Comparison of ENCODE assay signal across 1 cellular context in the genomic region with DNA sequence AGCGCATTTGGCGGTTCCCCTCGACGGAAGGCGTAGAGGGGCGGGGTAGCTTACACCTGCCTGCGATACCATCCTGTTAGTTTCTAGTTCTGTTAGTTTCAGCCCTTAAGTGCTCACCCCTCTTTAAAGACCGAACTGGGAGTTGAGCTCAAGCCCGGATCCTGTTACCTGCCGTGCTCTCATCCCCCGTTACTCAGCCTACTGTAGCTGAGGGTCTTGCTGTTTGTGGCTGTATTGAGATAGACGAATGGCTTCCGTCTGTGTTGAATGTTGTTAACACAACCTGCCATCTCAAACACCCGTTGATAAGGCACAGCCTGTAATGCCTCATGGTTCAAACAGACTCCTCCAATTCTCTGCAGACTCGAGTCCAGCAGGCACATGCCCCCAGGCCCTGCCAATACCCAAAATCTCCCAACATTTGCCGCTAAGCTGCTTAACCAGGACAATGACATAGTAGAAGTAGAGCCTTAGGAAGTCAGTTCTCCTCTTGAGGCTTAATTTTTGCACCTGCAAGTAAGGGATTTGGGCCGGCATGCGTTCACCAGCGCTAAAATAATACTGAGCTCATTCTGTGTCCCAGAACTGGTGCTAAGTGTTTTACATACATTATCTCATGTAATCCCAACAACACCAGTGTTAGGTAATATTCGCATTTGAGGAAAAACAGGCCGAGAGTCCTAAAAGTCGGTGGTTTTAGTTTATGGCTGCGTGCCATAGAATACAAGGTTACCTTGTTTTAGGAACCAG.
A peak's percentile ranks its signal among the peaks of the same experiment; 100 is the strongest.
TF ChIP-seq lines count a peak whose summit lies in the region.

No MANE protein-coding gene starts in this region.

TF ChIP-seq in HepG2, 621 proteins besides CTCF, POLR2A, EP300 and RAD21 (continued from another document and continues in another):
- TF ChIP-seq, protein P1, sequence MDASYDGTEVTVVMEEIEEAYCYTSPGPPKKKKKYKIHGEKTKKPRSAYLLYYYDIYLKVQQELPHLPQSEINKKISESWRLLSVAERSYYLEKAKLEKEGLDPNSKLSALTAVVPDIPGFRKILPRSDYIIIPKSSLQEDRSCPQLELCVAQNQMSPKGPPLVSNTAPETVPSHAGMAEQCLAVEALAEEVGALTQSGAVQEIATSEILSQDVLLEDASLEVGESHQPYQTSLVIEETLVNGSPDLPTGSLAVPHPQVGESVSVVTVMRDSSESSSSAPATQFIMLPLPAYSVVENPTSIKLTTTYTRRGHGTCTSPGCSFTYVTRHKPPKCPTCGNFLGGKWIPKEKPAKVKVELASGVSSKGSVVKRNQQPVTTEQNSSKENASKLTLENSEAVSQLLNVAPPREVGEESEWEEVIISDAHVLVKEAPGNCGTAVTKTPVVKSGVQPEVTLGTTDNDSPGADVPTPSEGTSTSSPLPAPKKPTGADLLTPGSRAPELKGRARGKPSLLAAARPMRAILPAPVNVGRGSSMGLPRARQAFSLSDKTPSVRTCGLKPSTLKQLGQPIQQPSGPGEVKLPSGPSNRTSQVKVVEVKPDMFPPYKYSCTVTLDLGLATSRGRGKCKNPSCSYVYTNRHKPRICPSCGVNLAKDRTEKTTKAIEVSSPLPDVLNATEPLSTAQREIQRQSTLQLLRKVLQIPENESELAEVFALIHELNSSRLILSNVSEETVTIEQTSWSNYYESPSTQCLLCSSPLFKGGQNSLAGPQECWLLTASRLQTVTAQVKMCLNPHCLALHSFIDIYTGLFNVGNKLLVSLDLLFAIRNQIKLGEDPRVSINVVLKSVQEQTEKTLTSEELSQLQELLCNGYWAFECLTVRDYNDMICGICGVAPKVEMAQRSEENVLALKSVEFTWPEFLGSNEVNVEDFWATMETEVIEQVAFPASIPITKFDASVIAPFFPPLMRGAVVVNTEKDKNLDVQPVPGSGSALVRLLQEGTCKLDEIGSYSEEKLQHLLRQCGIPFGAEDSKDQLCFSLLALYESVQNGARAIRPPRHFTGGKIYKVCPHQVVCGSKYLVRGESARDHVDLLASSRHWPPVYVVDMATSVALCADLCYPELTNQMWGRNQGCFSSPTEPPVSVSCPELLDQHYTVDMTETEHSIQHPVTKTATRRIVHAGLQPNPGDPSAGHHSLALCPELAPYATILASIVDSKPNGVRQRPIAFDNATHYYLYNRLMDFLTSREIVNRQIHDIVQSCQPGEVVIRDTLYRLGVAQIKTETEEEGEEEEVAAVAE (CRISPR knock-in tag; IDR thresholded peaks at IDR 0.05; ENCODE audit: borderline replicate concordance), result no peak
- TF ChIP-seq NFYC (CRISPR knock-in tag; IDR thresholded peaks at IDR 0.05), result no peak
- TF ChIP-seq ZNF850 (CRISPR knock-in tag; conservative IDR thresholded peaks at IDR 0.05), result no peak
- TF ChIP-seq ZSCAN21 (CRISPR knock-in tag; IDR thresholded peaks at IDR 0.05; ENCODE audit: borderline replicate concordance), result no peak
- no peak for TF ChIP-seq ARNTL (CRISPR knock-in tag; IDR thresholded peaks at IDR 0.05)
- no peak for TF ChIP-seq ZNF546 (CRISPR knock-in tag; conservative IDR thresholded peaks at IDR 0.05)
- TF ChIP-seq TBX3 (IDR thresholded peaks at IDR 0.05; ENCODE audit: borderline replicate concordance), result no peak
- TF ChIP-seq ZNF451 (CRISPR knock-in tag; IDR thresholded peaks at IDR 0.05), result no peak
- no peak for TF ChIP-seq PTBP1 (IDR thresholded peaks at IDR 0.05; ENCODE audit: low read depth, low read length, poor library complexity, severe bottlenecking)
- TF ChIP-seq ZNF230 (CRISPR knock-in tag; IDR thresholded peaks at IDR 0.05), result no peak; the same call in none of the 2 replicates
- no peak for TF ChIP-seq GATAD1 (CRISPR knock-in tag; IDR thresholded peaks at IDR 0.05)
- TF ChIP-seq ZSCAN9 (CRISPR knock-in tag; IDR thresholded peaks at IDR 0.05; ENCODE audit: borderline replicate concordance), result no peak; the same call in 1 of the 2 replicates
- no peak for TF ChIP-seq TCF7L2 (IDR thresholded peaks at IDR 0.05; ENCODE audit: low read depth, low read length)
- TF ChIP-seq DMAP1 (CRISPR knock-in tag; IDR thresholded peaks at IDR 0.05), result no peak
- TF ChIP-seq, protein P2, sequence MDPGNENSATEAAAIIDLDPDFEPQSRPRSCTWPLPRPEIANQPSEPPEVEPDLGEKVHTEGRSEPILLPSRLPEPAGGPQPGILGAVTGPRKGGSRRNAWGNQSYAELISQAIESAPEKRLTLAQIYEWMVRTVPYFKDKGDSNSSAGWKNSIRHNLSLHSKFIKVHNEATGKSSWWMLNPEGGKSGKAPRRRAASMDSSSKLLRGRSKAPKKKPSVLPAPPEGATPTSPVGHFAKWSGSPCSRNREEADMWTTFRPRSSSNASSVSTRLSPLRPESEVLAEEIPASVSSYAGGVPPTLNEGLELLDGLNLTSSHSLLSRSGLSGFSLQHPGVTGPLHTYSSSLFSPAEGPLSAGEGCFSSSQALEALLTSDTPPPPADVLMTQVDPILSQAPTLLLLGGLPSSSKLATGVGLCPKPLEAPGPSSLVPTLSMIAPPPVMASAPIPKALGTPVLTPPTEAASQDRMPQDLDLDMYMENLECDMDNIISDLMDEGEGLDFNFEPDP (CRISPR knock-in tag; conservative IDR thresholded peaks at IDR 0.05), result 0 out of 2 replicates have a peak, but pooled peaks have one; percentile 75
- TF ChIP-seq, protein P3, sequence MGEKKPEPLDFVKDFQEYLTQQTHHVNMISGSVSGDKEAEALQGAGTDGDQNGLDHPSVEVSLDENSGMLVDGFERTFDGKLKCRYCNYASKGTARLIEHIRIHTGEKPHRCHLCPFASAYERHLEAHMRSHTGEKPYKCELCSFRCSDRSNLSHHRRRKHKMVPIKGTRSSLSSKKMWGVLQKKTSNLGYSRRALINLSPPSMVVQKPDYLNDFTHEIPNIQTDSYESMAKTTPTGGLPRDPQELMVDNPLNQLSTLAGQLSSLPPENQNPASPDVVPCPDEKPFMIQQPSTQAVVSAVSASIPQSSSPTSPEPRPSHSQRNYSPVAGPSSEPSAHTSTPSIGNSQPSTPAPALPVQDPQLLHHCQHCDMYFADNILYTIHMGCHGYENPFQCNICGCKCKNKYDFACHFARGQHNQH (CRISPR knock-in tag; IDR thresholded peaks at IDR 0.05), result 0 out of 2 replicates have a peak, but pooled peaks have one; percentile 25
- no peak for TF ChIP-seq ZNF121 (CRISPR knock-in tag; IDR thresholded peaks at IDR 0.05)
- 0 out of 2 replicates have a peak, but pooled peaks have one; percentile 18 for TF ChIP-seq ZNF234 (CRISPR knock-in tag; conservative IDR thresholded peaks at IDR 0.05)
- TF ChIP-seq ARID2 (CRISPR knock-in tag; IDR thresholded peaks at IDR 0.05; ENCODE audit: borderline replicate concordance), result no peak
- TF ChIP-seq FOXJ3 (CRISPR knock-in tag; IDR thresholded peaks at IDR 0.05; ENCODE audit: borderline replicate concordance), result no peak
- TF ChIP-seq ZNF598 (CRISPR knock-in tag; IDR thresholded peaks at IDR 0.05; ENCODE audit: borderline replicate concordance), result 0 out of 2 replicates have a peak, but pooled peaks have one; percentile 12
- TF ChIP-seq TBX2 (CRISPR knock-in tag; IDR thresholded peaks at IDR 0.05; ENCODE audit: borderline replicate concordance), result no peak; the same call in 1 of the 2 replicates
- TF ChIP-seq ZNF337 (CRISPR knock-in tag; IDR thresholded peaks at IDR 0.05; ENCODE audit: borderline replicate concordance, low read depth), result no peak
- TF ChIP-seq, protein P4, sequence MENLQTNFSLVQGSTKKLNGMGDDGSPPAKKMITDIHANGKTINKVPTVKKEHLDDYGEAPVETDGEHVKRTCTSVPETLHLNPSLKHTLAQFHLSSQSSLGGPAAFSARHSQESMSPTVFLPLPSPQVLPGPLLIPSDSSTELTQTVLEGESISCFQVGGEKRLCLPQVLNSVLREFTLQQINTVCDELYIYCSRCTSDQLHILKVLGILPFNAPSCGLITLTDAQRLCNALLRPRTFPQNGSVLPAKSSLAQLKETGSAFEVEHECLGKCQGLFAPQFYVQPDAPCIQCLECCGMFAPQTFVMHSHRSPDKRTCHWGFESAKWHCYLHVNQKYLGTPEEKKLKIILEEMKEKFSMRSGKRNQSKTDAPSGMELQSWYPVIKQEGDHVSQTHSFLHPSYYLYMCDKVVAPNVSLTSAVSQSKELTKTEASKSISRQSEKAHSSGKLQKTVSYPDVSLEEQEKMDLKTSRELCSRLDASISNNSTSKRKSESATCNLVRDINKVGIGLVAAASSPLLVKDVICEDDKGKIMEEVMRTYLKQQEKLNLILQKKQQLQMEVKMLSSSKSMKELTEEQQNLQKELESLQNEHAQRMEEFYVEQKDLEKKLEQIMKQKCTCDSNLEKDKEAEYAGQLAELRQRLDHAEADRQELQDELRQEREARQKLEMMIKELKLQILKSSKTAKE (CRISPR knock-in tag; IDR thresholded peaks at IDR 0.05; ENCODE audit: borderline replicate concordance), result no peak
- TF ChIP-seq ZNF720 (CRISPR knock-in tag; IDR thresholded peaks at IDR 0.05), result no peak
- TF ChIP-seq, protein P5, sequence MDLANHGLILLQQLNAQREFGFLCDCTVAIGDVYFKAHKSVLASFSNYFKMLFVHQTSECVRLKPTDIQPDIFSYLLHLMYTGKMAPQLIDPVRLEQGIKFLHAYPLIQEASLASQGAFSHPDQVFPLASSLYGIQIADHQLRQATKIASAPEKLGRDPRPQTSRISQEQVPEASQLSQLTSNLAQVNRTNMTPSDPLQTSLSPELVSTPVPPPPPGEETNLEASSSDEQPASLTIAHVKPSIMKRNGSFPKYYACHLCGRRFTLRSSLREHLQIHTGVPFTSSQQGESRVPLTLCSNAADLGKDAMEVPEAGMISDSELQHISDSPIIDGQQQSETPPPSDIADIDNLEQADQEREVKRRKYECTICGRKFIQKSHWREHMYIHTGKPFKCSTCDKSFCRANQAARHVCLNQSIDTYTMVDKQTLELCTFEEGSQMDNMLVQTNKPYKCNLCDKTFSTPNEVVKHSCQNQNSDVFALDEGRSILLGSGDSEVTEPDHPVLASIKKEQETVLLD (CRISPR knock-in tag; IDR thresholded peaks at IDR 0.05; ENCODE audit: low read depth), result no peak
- TF ChIP-seq ZNF367 (CRISPR knock-in tag; IDR thresholded peaks at IDR 0.05; ENCODE audit: borderline replicate concordance), result no peak
- no peak for TF ChIP-seq ZNF839 (CRISPR knock-in tag; IDR thresholded peaks at IDR 0.05; ENCODE audit: borderline replicate concordance)
- TF ChIP-seq MXD4 (CRISPR knock-in tag; IDR thresholded peaks at IDR 0.05), result no peak
- TF ChIP-seq ZNF782 (CRISPR knock-in tag; IDR thresholded peaks at IDR 0.05; ENCODE audit: borderline replicate concordance), result 0 out of 2 replicates have a peak, but pooled peaks have one; percentile 12
- no peak for TF ChIP-seq RNF2 (conservative IDR thresholded peaks at IDR 0.05; ENCODE audit: low read depth)
- TF ChIP-seq, protein P6, sequence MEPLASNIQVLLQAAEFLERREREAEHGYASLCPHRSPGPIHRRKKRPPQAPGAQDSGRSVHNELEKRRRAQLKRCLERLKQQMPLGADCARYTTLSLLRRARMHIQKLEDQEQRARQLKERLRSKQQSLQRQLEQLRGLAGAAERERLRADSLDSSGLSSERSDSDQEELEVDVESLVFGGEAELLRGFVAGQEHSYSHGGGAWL (CRISPR knock-in tag; IDR thresholded peaks at IDR 0.05), result 0 out of 2 replicates have a peak, but pooled peaks have one; percentile 22
- no peak for TF ChIP-seq ZNF10 (CRISPR knock-in tag; IDR thresholded peaks at IDR 0.05; ENCODE audit: borderline replicate concordance, low read depth)
- TF ChIP-seq ZNF644 (CRISPR knock-in tag; IDR thresholded peaks at IDR 0.05; ENCODE audit: low read depth), result no peak
- TF ChIP-seq, protein P7, sequence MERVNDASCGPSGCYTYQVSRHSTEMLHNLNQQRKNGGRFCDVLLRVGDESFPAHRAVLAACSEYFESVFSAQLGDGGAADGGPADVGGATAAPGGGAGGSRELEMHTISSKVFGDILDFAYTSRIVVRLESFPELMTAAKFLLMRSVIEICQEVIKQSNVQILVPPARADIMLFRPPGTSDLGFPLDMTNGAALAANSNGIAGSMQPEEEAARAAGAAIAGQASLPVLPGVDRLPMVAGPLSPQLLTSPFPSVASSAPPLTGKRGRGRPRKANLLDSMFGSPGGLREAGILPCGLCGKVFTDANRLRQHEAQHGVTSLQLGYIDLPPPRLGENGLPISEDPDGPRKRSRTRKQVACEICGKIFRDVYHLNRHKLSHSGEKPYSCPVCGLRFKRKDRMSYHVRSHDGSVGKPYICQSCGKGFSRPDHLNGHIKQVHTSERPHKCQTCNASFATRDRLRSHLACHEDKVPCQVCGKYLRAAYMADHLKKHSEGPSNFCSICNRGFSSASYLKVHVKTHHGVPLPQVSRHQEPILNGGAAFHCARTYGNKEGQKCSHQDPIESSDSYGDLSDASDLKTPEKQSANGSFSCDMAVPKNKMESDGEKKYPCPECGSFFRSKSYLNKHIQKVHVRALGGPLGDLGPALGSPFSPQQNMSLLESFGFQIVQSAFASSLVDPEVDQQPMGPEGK (CRISPR knock-in tag; IDR thresholded peaks at IDR 0.05), result no peak
- TF ChIP-seq, protein P8, sequence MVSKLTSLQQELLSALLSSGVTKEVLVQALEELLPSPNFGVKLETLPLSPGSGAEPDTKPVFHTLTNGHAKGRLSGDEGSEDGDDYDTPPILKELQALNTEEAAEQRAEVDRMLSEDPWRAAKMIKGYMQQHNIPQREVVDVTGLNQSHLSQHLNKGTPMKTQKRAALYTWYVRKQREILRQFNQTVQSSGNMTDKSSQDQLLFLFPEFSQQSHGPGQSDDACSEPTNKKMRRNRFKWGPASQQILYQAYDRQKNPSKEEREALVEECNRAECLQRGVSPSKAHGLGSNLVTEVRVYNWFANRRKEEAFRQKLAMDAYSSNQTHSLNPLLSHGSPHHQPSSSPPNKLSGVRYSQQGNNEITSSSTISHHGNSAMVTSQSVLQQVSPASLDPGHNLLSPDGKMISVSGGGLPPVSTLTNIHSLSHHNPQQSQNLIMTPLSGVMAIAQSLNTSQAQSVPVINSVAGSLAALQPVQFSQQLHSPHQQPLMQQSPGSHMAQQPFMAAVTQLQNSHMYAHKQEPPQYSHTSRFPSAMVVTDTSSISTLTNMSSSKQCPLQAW (CRISPR knock-in tag; IDR thresholded peaks at IDR 0.05), result no peak
- TF ChIP-seq ZNF296 (CRISPR knock-in tag; conservative IDR thresholded peaks at IDR 0.05), result no peak
- TF ChIP-seq, protein P9, sequence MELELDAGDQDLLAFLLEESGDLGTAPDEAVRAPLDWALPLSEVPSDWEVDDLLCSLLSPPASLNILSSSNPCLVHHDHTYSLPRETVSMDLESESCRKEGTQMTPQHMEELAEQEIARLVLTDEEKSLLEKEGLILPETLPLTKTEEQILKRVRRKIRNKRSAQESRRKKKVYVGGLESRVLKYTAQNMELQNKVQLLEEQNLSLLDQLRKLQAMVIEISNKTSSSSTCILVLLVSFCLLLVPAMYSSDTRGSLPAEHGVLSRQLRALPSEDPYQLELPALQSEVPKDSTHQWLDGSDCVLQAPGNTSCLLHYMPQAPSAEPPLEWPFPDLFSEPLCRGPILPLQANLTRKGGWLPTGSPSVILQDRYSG (CRISPR knock-in tag; IDR thresholded peaks at IDR 0.05), result no peak
- TF ChIP-seq MED13 (CRISPR knock-in tag; IDR thresholded peaks at IDR 0.05), result no peak
- TF ChIP-seq MED8 (CRISPR knock-in tag; IDR thresholded peaks at IDR 0.05; ENCODE audit: insufficient replicate concordance), result no peak
- TF ChIP-seq REXO4 (CRISPR knock-in tag; IDR thresholded peaks at IDR 0.05; ENCODE audit: borderline replicate concordance), result no peak
- TF ChIP-seq, protein P10, sequence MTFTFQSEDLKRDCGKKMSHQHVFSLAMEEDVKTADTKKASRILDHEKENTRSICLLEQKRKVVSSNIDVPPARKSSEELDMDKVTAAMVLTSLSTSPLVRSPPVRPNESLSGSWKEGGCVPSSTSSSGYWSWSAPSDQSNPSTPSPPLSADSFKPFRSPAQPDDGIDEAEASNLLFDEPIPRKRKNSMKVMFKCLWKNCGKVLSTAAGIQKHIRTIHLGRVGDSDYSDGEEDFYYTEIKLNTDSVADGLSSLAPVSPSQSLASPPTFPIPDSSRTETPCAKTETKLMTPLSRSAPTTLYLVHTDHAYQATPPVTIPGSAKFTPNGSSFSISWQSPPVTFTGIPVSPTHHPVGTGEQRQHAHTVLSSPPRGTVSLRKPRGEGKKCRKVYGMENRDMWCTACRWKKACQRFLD (CRISPR knock-in tag; IDR thresholded peaks at IDR 0.05; ENCODE audit: borderline replicate concordance), result no peak
